ENCODE assay signal across 8 cellular contexts in the genomic region with DNA sequence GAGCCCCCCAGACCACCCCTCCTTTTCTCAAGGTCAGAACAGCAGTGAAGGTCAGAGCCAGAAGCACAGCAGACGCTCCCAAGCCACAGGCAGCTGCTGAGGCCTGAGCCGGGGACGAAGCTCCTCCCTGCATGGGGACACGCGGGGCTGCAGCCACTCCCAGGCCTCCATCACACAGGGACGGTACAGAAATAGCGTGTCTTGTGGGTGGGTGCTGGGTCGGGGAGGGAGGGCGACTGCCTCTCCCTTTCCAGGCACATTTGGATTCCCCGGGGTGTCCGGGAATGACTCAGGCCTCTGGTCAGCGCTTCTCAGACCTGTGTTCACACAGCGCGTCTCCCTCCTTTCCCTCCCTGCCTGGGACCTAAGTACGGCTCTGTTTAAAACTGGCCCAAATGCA. TPM values are rescaled to one million over a fixed set of nuclear protein-coding genes. Genes with fewer than 3 reads are reported as not detected.
A peak's percentile ranks its signal among the peaks of the same experiment; 100 is the strongest.
DNase-seq lines count a peak whose midpoint lies in the region; TF ChIP-seq lines count a peak whose summit lies in the region.

No MANE protein-coding gene starts in this region.

- no peak for TF ChIP-seq CTCF in fibroblast of mammary gland (conservative IDR thresholded peaks at IDR 0.05; ENCODE audit: control insufficient read depth, insufficient read depth, low read depth, low read length)

- H3K4me3 ChIP-seq in fibroblast of mammary gland (ENCODE audit: control insufficient read depth, low read depth, low read length) = no peak overlapping the region

- DNase-seq in NCI-H82 (lab: John Stamatoyannopoulos, UW) = peak; percentile 31
- no peak for DNase-seq in NCI-H82 treated with DMSO at 0.1 percent for 48 hours (lab: John Stamatoyannopoulos, UW; ENCODE audit: unreplicated experiment)
- peak; percentile 10 for DNase-seq in RKO (ENCODE audit: low spot score)
- peak; percentile 95 for DNase-seq in fibroblast of mammary gland (ENCODE audit: low read depth)
- peak; percentile 76 for DNase-seq in occipital lobe (lab: John Stamatoyannopoulos, UW)
- no peak for DNase-seq in middle frontal gyrus (ENCODE audit: extremely low spot score, low spot score)
- no peak for DNase-seq in NCI-H446 treated with DMSO at 0.1 percent for 48 hours (lab: John Stamatoyannopoulos, UW)
- DNase-seq in UCSD-AML1 (lab: John Stamatoyannopoulos, UW; ENCODE audit: unreplicated experiment) = no peak

RNA-seq across cellular contexts. Expression of gene RASA3, which starts 33.2 kb away (rescaled TPM):
- total RNA-seq in occipital lobe = 14.2 TPM

Comparison
In these comparisons a context has a peak if more than half of its experiments do, and no peak if none do; other contexts are left out.
1. DNase-seq: peak in NCI-H82 (single experiment), RKO (single experiment), fibroblast of mammary gland (single experiment) and occipital lobe (single experiment); none in NCI-H82 treated with DMSO at 0.1 percent for 48 hours (single experiment), middle frontal gyrus (single experiment), NCI-H446 treated with DMSO at 0.1 percent for 48 hours (single experiment) and UCSD-AML1 (single experiment).